Comparison of ENCODE assay signal across 8 cellular contexts in the genomic region with DNA sequence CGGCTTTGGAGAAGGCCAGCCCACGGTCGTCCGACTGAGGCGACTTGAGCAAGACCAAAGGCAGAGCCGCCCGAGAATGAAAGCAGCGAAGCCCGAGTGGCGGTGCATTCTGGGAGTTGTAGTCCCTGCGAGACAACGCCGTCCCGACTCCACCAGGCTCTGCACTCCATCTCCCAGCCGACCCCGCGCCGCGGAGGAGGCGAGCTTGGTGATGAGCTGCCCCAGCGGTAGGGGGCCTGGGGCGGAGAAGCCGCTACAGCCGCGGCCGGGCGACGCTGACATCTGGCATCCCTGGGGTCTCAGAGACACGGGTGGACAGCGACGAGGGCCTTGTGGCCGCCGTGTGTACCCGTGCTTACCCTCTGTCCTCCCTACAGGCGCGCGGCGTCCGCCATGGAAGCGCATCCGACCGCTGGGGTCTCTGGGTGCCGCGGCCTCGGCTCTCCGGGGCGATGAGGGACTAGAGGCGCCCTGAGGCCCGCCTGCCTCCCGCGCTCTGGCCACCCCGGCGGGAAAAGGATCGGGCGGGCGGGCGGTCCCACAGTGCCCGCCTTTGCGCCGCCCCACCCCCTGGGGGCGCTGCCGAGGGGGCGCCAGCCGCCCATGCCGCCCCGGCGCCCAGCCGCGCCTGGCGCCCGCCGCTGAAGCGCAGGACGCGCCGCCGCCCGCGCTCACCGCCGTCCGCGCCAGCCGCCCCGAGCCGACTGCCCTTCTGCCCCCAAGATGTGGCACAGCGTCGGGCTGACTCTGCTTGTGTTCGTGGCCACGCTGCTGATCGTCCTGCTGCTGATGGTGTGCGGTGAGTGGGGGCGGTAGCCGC. TPM values are rescaled to one million over a fixed set of nuclear protein-coding genes. Genes with fewer than 3 reads are reported as not detected.
DNase-seq lines count a peak whose midpoint lies in the region; FAIRE-seq and TF ChIP-seq lines count a peak whose summit lies in the region.

A gene (plus strand): TSS at position 244 of the 820 bp plus-strand sequence. CDS start 480 bp downstream, at position 724.

- FAIRE-seq in G401.6 (lab: Jason Lieb, UNC): peak; percentile 94

- peak within 1 kb of the TSS; percentile 6 for H3K27ac ChIP-seq in H9 (ENCODE audit: insufficient read length, low read depth, low read length)

- H3K79me1 ChIP-seq in H9 (ENCODE audit: insufficient read depth, low read depth, low read length, poor library complexity, severe bottlenecking): no peaks in the 10 kb centered on the region

- WGBS in H9 (ENCODE audit: extremely low coverage, insufficient read length, low lambda C conversion rate): no CpG with 5 or more reads among the region's 94 CpGs

- peak within 1 kb of the TSS; percentile 37 for H2AFZ ChIP-seq in H9 (ENCODE audit: low read length)

- H3K36me3 Mint-ChIP-seq in H9 (ENCODE audit: insufficient read depth in 1 of 3, low read depth in 3 of 3) (peaks cover 2 to 5% (median 4%) of the 10 kb centered on the region in 3 experiments; a peak in 3 of 7 replicates), nephron (ENCODE audit: low read depth) (peaks cover 13% of the 10 kb centered on the region)
- peaks cover 9% of the 10 kb centered on the region for H3K36me3 Mint-ChIP-seq in stimulated activated naive CD8-positive, alpha-beta T cell treated with anti-CD3 and anti-CD28 coated beads, Interleukin-15, Interleukin-2, amounts not matched to agents 100 ng/mL and 50 ng/mL, for 24 hours (ENCODE audit: low read depth)

- H3K9me3 ChIP-seq in H9 (ENCODE audit: control insufficient read depth, low read depth, low read length): no peaks in the 10 kb centered on the region

- H3K4me3 ChIP-seq in fibroblast of pulmonary artery (replicated peaks; ENCODE audit: low read depth, low read length): peak within 1 kb of the TSS; percentile 91

- peak within 1 kb of the TSS; percentile 93 for H3K18ac ChIP-seq in H9 (ENCODE audit: insufficient read length, low read depth, low read length)

- H3K4me3 Mint-ChIP-seq in H9 (peak within 1 kb of the TSS; percentile 89 to 94), nephron (peak within 1 kb of the TSS; percentile 95 to 96 (median 96))
- H3K4me3 Mint-ChIP-seq in stimulated activated naive CD8-positive, alpha-beta T cell treated with anti-CD3 and anti-CD28 coated beads, Interleukin-15, Interleukin-2, amounts not matched to agents 100 ng/mL and 50 ng/mL, for 24 hours: peak within 1 kb of the TSS; percentile 95

- no peak within 1 kb of the TSS for H2BK120ac ChIP-seq in H9 (ENCODE audit: low read depth, low read length, poor library complexity, severe bottlenecking)

- H3K56ac ChIP-seq in H9 (ENCODE audit: insufficient read length, low read depth, low read length): no peak within 1 kb of the TSS

- no peaks in the 10 kb centered on the region for H3K27me3 ChIP-seq in H9 (ENCODE audit: insufficient read depth, low read length)

- no peak within 1 kb of the TSS for H3T11ph ChIP-seq in H9 (ENCODE audit: low read length)

- H4K20me1 ChIP-seq in H9 (ENCODE audit: control insufficient read depth, insufficient read depth, insufficient read length): no peaks in the 10 kb centered on the region

- H3K79me2 ChIP-seq in H9 (ENCODE audit: insufficient read depth, low read length): peaks cover 12% of the 10 kb centered on the region; the same call in 1 of the 2 replicates

- H2AK5ac ChIP-seq in H9 (ENCODE audit: insufficient read length, low read length): no peak within 1 kb of the TSS

- TF ChIP-seq CTCF in H9 (conservative IDR thresholded peaks at IDR 0.05): peak; percentile 52
- TF ChIP-seq CTCF in fibroblast of pulmonary artery (IDR thresholded peaks at IDR 0.05; ENCODE audit: low read length, missing control alignments): peak; percentile 18
- peak; percentile 56 to 63 (median 62) for TF ChIP-seq CTCF in nephron (IDR thresholded peaks at IDR 0.05; ENCODE audit: unreplicated experiment in 3 of 3)

- H2BK12ac ChIP-seq in H9 (ENCODE audit: insufficient read length, low read depth, low read length): no peak within 1 kb of the TSS

- H4K5ac ChIP-seq in H9 (ENCODE audit: insufficient read length, low read depth, low read length): no peak within 1 kb of the TSS

- H3K23ac ChIP-seq in H9 (ENCODE audit: insufficient read length, low read depth, low read length): no peak within 1 kb of the TSS

- peak within 1 kb of the TSS; percentile 88 for H3K9ac ChIP-seq in H9 (ENCODE audit: extremely low read depth, insufficient read length, low read length)

- peaks cover 8% of the 10 kb centered on the region for H3K23me2 ChIP-seq in H9 (ENCODE audit: insufficient read length, low read depth, low read length, poor library complexity, severe bottlenecking)

- peak within 1 kb of the TSS; percentile 78 for H3K4me2 ChIP-seq in H9 (ENCODE audit: insufficient read depth, insufficient read length, low read length)

- H3K4me1 Mint-ChIP-seq in H9 (peaks cover 22 to 24% of the 10 kb centered on the region in 2 experiments), nephron (peaks cover 24% of the 10 kb centered on the region)
- H3K4me1 Mint-ChIP-seq in stimulated activated naive CD8-positive, alpha-beta T cell treated with anti-CD3 and anti-CD28 coated beads, Interleukin-15, Interleukin-2, amounts not matched to agents 100 ng/mL and 50 ng/mL, for 24 hours (ENCODE audit: low read depth): peaks cover 31% of the 10 kb centered on the region

- H3K27me3 Mint-ChIP-seq in H9 (ENCODE audit: low read depth) (no peaks in the 10 kb centered on the region), nephron (ENCODE audit: low read depth) (no peaks in the 10 kb centered on the region)
- H3K27me3 Mint-ChIP-seq in stimulated activated naive CD8-positive, alpha-beta T cell treated with anti-CD3 and anti-CD28 coated beads, Interleukin-15, Interleukin-2, amounts not matched to agents 100 ng/mL and 50 ng/mL, for 24 hours: no peaks in the 10 kb centered on the region

- no peak within 1 kb of the TSS for H3K4ac ChIP-seq in H9 (ENCODE audit: low read depth, low read length)

- H3K4me1 ChIP-seq in H9 (ENCODE audit: insufficient read depth, low read length): peaks cover 4% of the 10 kb centered on the region; the same call in 1 of the 2 replicates

- DNase-seq in H9 (peak; percentile 99), M059J (ENCODE audit: low read depth) (peak; percentile 99), SHP77 (lab: John Stamatoyannopoulos, UW) (peak; percentile 90 to 95), fibroblast of pulmonary artery (ENCODE audit: low read depth) (peak; percentile 99)
- DNase-seq in activated effector memory CD4-positive, alpha-beta T cell treated with Interleukin-2 at 50 U/mL for 16 hours: peak; percentile 92

- peak within 1 kb of the TSS; percentile 93 for H3K14ac ChIP-seq in H9 (ENCODE audit: insufficient read depth, low read length)

- H3K9me3 Mint-ChIP-seq in H9 (no peaks in the 10 kb centered on the region; a peak in 1 of 5 replicates), nephron (no peaks in the 10 kb centered on the region)
- H3K9me3 Mint-ChIP-seq in stimulated activated naive CD8-positive, alpha-beta T cell treated with anti-CD3 and anti-CD28 coated beads, Interleukin-15, Interleukin-2, amounts not matched to agents 100 ng/mL and 50 ng/mL, for 24 hours: no peaks in the 10 kb centered on the region

- H3K27ac Mint-ChIP-seq in H9 (peak within 1 kb of the TSS; percentile 94 to 95 (median 94)), nephron (peak within 1 kb of the TSS; percentile 92 to 97 (median 96))
- H3K27ac Mint-ChIP-seq in stimulated activated naive CD8-positive, alpha-beta T cell treated with anti-CD3 and anti-CD28 coated beads, Interleukin-15, Interleukin-2, amounts not matched to agents 100 ng/mL and 50 ng/mL, for 24 hours: peak within 1 kb of the TSS; percentile 97

- H4K8ac ChIP-seq in H9 (replicated peaks; ENCODE audit: insufficient read length, low read depth, low read length): no peak within 1 kb of the TSS

- H2BK20ac ChIP-seq in H9 (ENCODE audit: low read depth, low read length, poor library complexity, severe bottlenecking): no peak within 1 kb of the TSS

- peak within 1 kb of the TSS; percentile 71 for H2BK5ac ChIP-seq in H9 (ENCODE audit: insufficient read length, low read length)

- no peak within 1 kb of the TSS for H4K91ac ChIP-seq in H9 (ENCODE audit: insufficient read length, low read depth, low read length)

- H2BK15ac ChIP-seq in H9 (ENCODE audit: low read depth, low read length): no peak within 1 kb of the TSS

RNA-seq across cellular contexts. Expression of the gene that starts here (rescaled TPM):
- total RNA-seq in H9 (2021): 10.6 and 11.5 TPM in 2 replicates
- total RNA-seq in M059J (2014; rRNA removed; shearing (Covaris generic)): 16.4 and 26.8 TPM in 2 replicates

Comparison
In these comparisons a context has a peak if more than half of its experiments do, and no peak if none do; other contexts are left out.
1. Peak in every context shown above with its lines: DNase-seq, H3K4me3 ChIP-seq and H3K27ac ChIP-seq.